ENCODE assay signal across 22 cellular contexts in the genomic region with DNA sequence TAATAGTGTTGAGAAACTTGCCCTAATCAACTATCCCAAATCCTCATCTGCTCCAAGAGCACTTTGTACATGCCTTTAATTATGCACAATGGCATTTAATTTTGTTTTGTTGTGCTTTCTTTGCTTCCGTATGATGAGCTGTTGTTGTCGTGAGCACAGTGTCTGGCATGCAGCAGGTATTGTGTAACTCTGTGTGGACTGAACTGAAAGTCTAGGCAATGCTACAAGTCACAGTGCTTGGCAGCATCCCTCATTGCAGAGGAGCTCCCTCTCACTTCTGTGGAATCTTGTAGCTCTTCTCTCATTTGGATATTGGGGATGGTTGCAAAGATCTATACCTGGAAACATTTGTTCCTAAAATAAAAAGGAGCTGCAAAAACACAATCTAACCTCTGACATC.
"Had no signal": no experiment of that assay in that cellular context is flagged by ENCODE, and none has a peak within 500 bp of the region (broad histone marks: within the 10 kb centered on the region; RNA-seq: fewer than 3 reads in every experiment).

No MANE protein-coding gene starts in this region.

- H3K36me3 ChIP-seq: esophagus muscularis mucosa, pancreas, prostate gland, spleen, tibial nerve had no signal

- H3K4me1 ChIP-seq: esophagus muscularis mucosa, pancreas, prostate gland, spleen, tibial nerve had no signal

- FAIRE-seq: colon, pancreas, urothelium cell line had no signal

- DNase-seq: activated CD4-positive, alpha-beta T cell treated with anti-CD3 and anti-CD28 coated beads for 36 hours; activated CD4-positive, CD25-positive, alpha-beta regulatory T cell; activated CD8-positive, alpha-beta memory T cell treated with anti-CD3 and anti-CD28 coated beads, Interleukin-2, amount 10 ng/mL, durations not matched to agents 7 days and 5 days; activated CD8-positive, alpha-beta T cell treated with anti-CD3 and anti-CD28 coated beads, Interleukin-2, amount 10 ng/mL, durations not matched to agents 7 days and 5 days; activated naive CD8-positive, alpha-beta T cell treated with anti-CD3 and anti-CD28 coated beads, Interleukin-2, amount 50 U/mL, for 24 hours; activated T-cell treated with anti-CD3 and anti-CD28 coated beads, Interleukin-2, amount 50 U/mL, for 48 hours; amygdala; dermis blood vessel endothelial cell; effector CD4-positive, alpha-beta T cell; foreskin melanocyte; naive thymus-derived CD8-positive, alpha-beta T cell; nucleus accumbens; pancreas; retina; spleen; stimulated activated CD4-positive, alpha-beta T cell treated with anti-CD3 and anti-CD28 coated beads, Interleukin-2, amount 100 ng/mL, for 48 hours; stimulated activated naive CD4-positive, alpha-beta T cell treated with Interleukin-2 at 50 U/mL for 16 hours had no signal

- H3K27me3 ChIP-seq: esophagus muscularis mucosa, spleen, tibial nerve had no signal

- H3K4me3 ChIP-seq: esophagus muscularis mucosa, pancreas, prostate gland, spleen, tibial nerve had no signal

- H3K9me3 ChIP-seq: esophagus muscularis mucosa, pancreas, prostate gland, tibial nerve had no signal

- ATAC-seq: activated CD4-positive, alpha-beta T cell treated with anti-CD3 and anti-CD28 coated beads for 36 hours; activated CD8-positive, alpha-beta memory T cell treated with anti-CD3 and anti-CD28 coated beads, Interleukin-2, amount 10 ng/mL, durations not matched to agents 7 days and 5 days; activated CD8-positive, alpha-beta T cell treated with anti-CD3 and anti-CD28 coated beads, Interleukin-2, amount 10 ng/mL, durations not matched to agents 7 days and 5 days; activated naive CD8-positive, alpha-beta T cell treated with anti-CD3 and anti-CD28 coated beads, Interleukin-2, amount 50 U/mL, for 24 hours; naive thymus-derived CD8-positive, alpha-beta T cell; pancreas had no signal

- H3K27ac ChIP-seq: esophagus muscularis mucosa, pancreas, prostate gland, spleen, tibial nerve had no signal
